Comparison of ENCODE assay signal across 1 cellular context in the genomic region with DNA sequence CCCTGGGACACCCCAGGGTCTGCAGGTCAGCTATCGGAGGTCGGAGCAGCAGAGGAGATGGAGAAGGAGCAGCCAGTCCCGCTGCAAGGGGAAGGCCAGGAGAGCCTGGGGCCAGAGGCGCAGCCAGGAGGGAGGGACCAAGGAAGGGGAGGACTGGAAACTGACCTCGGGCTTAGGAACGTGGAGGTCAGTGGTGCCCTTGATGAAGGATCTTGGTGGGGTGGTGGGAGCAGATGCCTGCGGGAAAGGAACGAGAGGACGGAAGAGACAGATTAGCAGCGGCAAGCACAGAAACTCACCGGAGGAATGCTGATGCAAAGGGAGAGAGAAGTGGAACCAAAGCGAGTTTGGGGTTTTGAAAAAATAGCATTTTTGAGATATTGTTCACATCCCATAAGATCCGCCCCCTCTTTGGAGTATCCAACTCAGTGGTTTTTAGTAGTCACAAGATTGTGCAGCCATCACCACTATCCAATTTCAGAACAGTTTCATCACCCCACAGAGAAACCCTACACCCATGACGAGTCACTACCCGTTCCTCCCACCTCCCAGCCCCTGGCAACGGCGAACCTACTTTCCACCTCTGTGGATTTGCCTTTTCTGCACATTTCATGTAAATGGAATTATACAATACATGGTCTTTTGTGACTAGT.
A peak's percentile ranks its signal among the peaks of the same experiment; 100 is the strongest.
TF ChIP-seq lines count a peak whose summit lies in the region.

No MANE protein-coding gene starts in this region.

TF ChIP-seq in K562, 482 proteins besides CTCF, POLR2A, EP300 and RAD21 (continued from another document):
- TF ChIP-seq, protein P1, sequence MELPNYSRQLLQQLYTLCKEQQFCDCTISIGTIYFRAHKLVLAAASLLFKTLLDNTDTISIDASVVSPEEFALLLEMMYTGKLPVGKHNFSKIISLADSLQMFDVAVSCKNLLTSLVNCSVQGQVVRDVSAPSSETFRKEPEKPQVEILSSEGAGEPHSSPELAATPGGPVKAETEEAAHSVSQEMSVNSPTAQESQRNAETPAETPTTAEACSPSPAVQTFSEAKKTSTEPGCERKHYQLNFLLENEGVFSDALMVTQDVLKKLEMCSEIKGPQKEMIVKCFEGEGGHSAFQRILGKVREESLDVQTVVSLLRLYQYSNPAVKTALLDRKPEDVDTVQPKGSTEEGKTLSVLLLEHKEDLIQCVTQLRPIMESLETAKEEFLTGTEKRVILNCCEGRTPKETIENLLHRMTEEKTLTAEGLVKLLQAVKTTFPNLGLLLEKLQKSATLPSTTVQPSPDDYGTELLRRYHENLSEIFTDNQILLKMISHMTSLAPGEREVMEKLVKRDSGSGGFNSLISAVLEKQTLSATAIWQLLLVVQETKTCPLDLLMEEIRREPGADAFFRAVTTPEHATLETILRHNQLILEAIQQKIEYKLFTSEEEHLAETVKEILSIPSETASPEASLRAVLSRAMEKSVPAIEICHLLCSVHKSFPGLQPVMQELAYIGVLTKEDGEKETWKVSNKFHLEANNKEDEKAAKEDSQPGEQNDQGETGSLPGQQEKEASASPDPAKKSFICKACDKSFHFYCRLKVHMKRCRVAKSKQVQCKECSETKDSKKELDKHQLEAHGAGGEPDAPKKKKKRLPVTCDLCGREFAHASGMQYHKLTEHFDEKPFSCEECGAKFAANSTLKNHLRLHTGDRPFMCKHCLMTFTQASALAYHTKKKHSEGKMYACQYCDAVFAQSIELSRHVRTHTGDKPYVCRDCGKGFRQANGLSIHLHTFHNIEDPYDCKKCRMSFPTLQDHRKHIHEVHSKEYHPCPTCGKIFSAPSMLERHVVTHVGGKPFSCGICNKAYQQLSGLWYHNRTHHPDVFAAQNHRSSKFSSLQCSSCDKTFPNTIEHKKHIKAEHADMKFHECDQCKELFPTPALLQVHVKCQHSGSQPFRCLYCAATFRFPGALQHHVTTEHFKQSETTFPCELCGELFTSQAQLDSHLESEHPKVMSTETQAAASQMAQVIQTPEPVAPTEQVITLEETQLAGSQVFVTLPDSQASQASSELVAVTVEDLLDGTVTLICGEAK (IDR thresholded peaks at IDR 0.05) = no peak
- TF ChIP-seq, protein P1 (CRISPR knock-in tag; IDR thresholded peaks at IDR 0.05) = no peak
- no peak for TF ChIP-seq NUFIP1 (IDR thresholded peaks at IDR 0.05; ENCODE audit: partially characterized antibody)
- TF ChIP-seq TCF3 (CRISPR knock-in tag; IDR thresholded peaks at IDR 0.05) = no peak
- peak; percentile 62 for TF ChIP-seq JUN (IDR thresholded peaks at IDR 0.05; ENCODE audit: borderline replicate concordance, low read depth, low read length)
- no peak for TF ChIP-seq JUN (CRISPR knock-in tag; IDR thresholded peaks at IDR 0.05; ENCODE audit: borderline replicate concordance)
- TF ChIP-seq VEZF1 (CRISPR knock-in tag; IDR thresholded peaks at IDR 0.05) = peak; percentile 29; the same call in 1 of the 2 replicates
- TF ChIP-seq CREB1 (IDR thresholded peaks at IDR 0.05) = 0 out of 2 replicates have a peak, but pooled peaks have one; percentile 18
- TF ChIP-seq CREB1 (CRISPR knock-in tag; IDR thresholded peaks at IDR 0.05) = no peak
- peak; percentile 47; the same call in 1 of the 2 replicates for TF ChIP-seq ETV1 (tag; conservative IDR thresholded peaks at IDR 0.05; ENCODE audit: low read depth)
- TF ChIP-seq, protein P2, sequence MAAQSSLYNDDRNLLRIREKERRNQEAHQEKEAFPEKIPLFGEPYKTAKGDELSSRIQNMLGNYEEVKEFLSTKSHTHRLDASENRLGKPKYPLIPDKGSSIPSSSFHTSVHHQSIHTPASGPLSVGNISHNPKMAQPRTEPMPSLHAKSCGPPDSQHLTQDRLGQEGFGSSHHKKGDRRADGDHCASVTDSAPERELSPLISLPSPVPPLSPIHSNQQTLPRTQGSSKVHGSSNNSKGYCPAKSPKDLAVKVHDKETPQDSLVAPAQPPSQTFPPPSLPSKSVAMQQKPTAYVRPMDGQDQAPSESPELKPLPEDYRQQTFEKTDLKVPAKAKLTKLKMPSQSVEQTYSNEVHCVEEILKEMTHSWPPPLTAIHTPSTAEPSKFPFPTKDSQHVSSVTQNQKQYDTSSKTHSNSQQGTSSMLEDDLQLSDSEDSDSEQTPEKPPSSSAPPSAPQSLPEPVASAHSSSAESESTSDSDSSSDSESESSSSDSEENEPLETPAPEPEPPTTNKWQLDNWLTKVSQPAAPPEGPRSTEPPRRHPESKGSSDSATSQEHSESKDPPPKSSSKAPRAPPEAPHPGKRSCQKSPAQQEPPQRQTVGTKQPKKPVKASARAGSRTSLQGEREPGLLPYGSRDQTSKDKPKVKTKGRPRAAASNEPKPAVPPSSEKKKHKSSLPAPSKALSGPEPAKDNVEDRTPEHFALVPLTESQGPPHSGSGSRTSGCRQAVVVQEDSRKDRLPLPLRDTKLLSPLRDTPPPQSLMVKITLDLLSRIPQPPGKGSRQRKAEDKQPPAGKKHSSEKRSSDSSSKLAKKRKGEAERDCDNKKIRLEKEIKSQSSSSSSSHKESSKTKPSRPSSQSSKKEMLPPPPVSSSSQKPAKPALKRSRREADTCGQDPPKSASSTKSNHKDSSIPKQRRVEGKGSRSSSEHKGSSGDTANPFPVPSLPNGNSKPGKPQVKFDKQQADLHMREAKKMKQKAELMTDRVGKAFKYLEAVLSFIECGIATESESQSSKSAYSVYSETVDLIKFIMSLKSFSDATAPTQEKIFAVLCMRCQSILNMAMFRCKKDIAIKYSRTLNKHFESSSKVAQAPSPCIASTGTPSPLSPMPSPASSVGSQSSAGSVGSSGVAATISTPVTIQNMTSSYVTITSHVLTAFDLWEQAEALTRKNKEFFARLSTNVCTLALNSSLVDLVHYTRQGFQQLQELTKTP (IDR thresholded peaks at IDR 0.05; ENCODE audit: low read depth in 1 of 2, partially characterized antibody in 2 of 2) = peak in 1 of 2 experiments; percentile 90
- TF ChIP-seq TEAD4 (IDR thresholded peaks at IDR 0.05; ENCODE audit: low read length) = no peak
- TF ChIP-seq TEAD4 (CRISPR knock-in tag; IDR thresholded peaks at IDR 0.05; ENCODE audit: borderline replicate concordance) = no peak
- TF ChIP-seq ZNF511 (CRISPR knock-in tag; IDR thresholded peaks at IDR 0.05) = no peak
- 0 out of 2 replicates have a peak, but pooled peaks have one; percentile 28 for TF ChIP-seq MGA (IDR thresholded peaks at IDR 0.05)
- peak; percentile 46; the same call in 1 of the 2 replicates for TF ChIP-seq SMARCE1 (IDR thresholded peaks at IDR 0.05)
- no peak for TF ChIP-seq NR4A1 (CRISPR knock-in tag; IDR thresholded peaks at IDR 0.05)
- TF ChIP-seq NR4A1 (tag; IDR thresholded peaks at IDR 0.05) = peak; percentile 87
- peak; percentile 65; the same call in 1 of the 2 replicates for TF ChIP-seq LEF1 (IDR thresholded peaks at IDR 0.05)
- no peak for TF ChIP-seq PHTF2 (CRISPR knock-in tag; IDR thresholded peaks at IDR 0.05)
- no peak for TF ChIP-seq NELFE (IDR thresholded peaks at IDR 0.05; ENCODE audit: insufficient read depth, insufficient read length)
- no peak for TF ChIP-seq MAFK (IDR thresholded peaks at IDR 0.05; ENCODE audit: low read length)
- 0 out of 2 replicates have a peak, but pooled peaks have one; percentile 14 for TF ChIP-seq DIDO1 (tag; IDR thresholded peaks at IDR 0.05; ENCODE audit: low read depth)
